In genomic region chr21:31141389-31142021, GRCh38 we compare ENCODE assay signal across 1 cellular context.
TF ChIP-seq lines count a peak whose summit lies in the region.

No MANE protein-coding gene starts in this region.

TF ChIP-seq in GM23338, 12 proteins besides CTCF, POLR2A, EP300 and RAD21 (continued from another document):
- TF ChIP-seq REST (IDR thresholded peaks at IDR 0.05; ENCODE audit: unreplicated experiment) (no peak), CREB1 (CRISPR knock-in tag; IDR thresholded peaks at IDR 0.05; ENCODE audit: low read depth) (no peak), ZNF462 (CRISPR knock-in tag; IDR thresholded peaks at IDR 0.05) (no peak), EZH2phosphoT487 (IDR thresholded peaks at IDR 0.05; ENCODE audit: unreplicated experiment) (no peak), JUNB (IDR thresholded peaks at IDR 0.05; ENCODE audit: unreplicated experiment) (no peak), STAT1 (IDR thresholded peaks at IDR 0.05; ENCODE audit: unreplicated experiment) (no peak), ZNF114 (CRISPR knock-in tag; IDR thresholded peaks at IDR 0.05) (no peak), POLR2AphosphoS5 (IDR thresholded peaks at IDR 0.05; ENCODE audit: low read depth) (no peak)
TF ChIP-seq in GM23338: peak in this region for 0.
